Comparison of ENCODE assay signal across 31 cellular contexts in genomic region chr10:90988024-90988423, GRCh38.
"Had no signal": no experiment of that assay in that cellular context is flagged by ENCODE, and none has a peak within 500 bp of the region (broad histone marks: within the 10 kb centered on the region; RNA-seq: fewer than 3 reads in every experiment).

No MANE protein-coding gene starts in this region.

- H3K9me3 ChIP-seq: MG63, Peyer's patch, SJSA1, SK-N-SH had no signal

- H3K4me3 ChIP-seq: MG63, Peyer's patch, SJSA1 had no signal

- H3K36me3 ChIP-seq: brain microvascular endothelial cell, MG63, Peyer's patch, SJSA1 had no signal

- DNase-seq: activated CD4-positive, alpha-beta T cell treated with anti-CD3 and anti-CD28 coated beads, Interleukin-2, amount 10 ng/mL, durations not matched to agents 24 days and 14 days; activated CD4-positive, alpha-beta T cell treated with anti-CD3 and anti-CD28 coated beads, Interleukin-2, amount 50 U/mL, for 4 hours; activated CD8-positive, alpha-beta T cell treated with anti-CD3 and anti-CD28 coated beads for 36 hours; activated effector memory CD4-positive, alpha-beta T cell treated with anti-CD3 and anti-CD28 coated beads, Interleukin-2, amount 50 U/mL, for 16 hours; activated naive CD4-positive, alpha-beta T cell; activated naive CD4-positive, alpha-beta T cell treated with anti-CD3 and anti-CD28 coated beads, Interleukin-2, amount 50 U/mL, for 16 hours; activated naive CD8-positive, alpha-beta T cell treated with anti-CD3 and anti-CD28 coated beads for 36 hours; activated T-cell treated with anti-CD3 and anti-CD28 coated beads, Interleukin-2, amount 50 U/mL, for 1 hour; activated T-cell treated with anti-CD3 and anti-CD28 coated beads, Interleukin-2, amount 50 U/mL, for 72 hours; amniotic stem cell; aorta; brain microvascular endothelial cell; Kasumi-1; MG63; NCI-H1048; NCI-H1105 treated with DMSO at 0.1 percent for 48 hours; NCI-H1436; NCI-H1694; NCI-H1930; NCI-H2081 treated with DMSO at 0.1 percent for 48 hours; NCI-H226; NCI-H526; NCI-H748 treated with DMSO at 0.1 percent for 48 hours; NK-92 treated with Interleukin-12 subunit alpha and Interleukin-12 subunit beta, amount 100 ng/mL, for 24 hours; PC-3; Peyer's patch; RPMI8226; SHP77 treated with DMSO at 0.1 percent for 48 hours; SK-N-SH had no signal

- H3K4me1 ChIP-seq: Peyer's patch, SJSA1 had no signal

- H3K9me2 ChIP-seq: SK-N-SH had no signal

- H3K27ac ChIP-seq: brain microvascular endothelial cell, Peyer's patch, SJSA1 had no signal

- ATAC-seq: activated CD8-positive, alpha-beta T cell treated with anti-CD3 and anti-CD28 coated beads for 36 hours; activated T-cell treated with anti-CD3 and anti-CD28 coated beads, Interleukin-2, amount 50 U/mL, for 72 hours; activated T-helper 17 cell treated with anti-CD3 and anti-CD28 coated beads, Interleukin-2, amount 50 U/mL, for 72 hours; PC-3 had no signal

- H3K4me2 ChIP-seq: SK-N-SH had no signal

- H3K9ac ChIP-seq: SK-N-SH had no signal

- H3K27me3 ChIP-seq: brain microvascular endothelial cell, MG63, Peyer's patch, SJSA1 had no signal
